In the genomic region with DNA sequence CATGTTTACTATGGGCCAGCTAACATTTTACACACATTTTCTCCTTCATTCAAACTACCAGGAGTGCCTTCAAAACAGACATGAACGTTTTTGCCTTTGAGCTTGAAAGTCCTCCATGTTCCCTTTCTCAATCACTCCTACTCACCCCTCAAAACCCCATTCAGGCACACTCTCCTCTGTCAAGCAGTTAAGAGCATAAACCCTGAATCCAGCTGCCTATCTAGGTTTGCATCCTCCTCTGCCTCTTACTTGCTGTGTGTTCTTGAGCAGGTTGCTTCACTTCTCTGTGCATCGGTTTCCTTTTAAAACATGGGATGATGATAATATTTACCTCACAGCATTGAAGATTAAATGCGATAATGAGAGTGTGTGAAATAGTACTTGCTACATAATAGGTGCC, we compare ENCODE assay signal across 30 cellular contexts.
"Had no signal": no experiment of that assay in that cellular context is flagged by ENCODE, and none has a peak within 500 bp of the region (broad histone marks: within the 10 kb centered on the region; RNA-seq: fewer than 3 reads in every experiment).

No MANE protein-coding gene starts in this region.

- H2AFZ ChIP-seq: neural progenitor cell, parathyroid adenoma had no signal

- H3K4me1 Mint-ChIP-seq: naive B cell; naive thymus-derived CD8-positive, alpha-beta T cell; stimulated activated memory B cell treated with anti-CD40 and anti-IgM and Interleukin-4, amounts not matched to agents 10 μg/mL and 1 μg/mL and 100 μg/mL, for 72 hours had no signal

- H3K9me3 Mint-ChIP-seq: neural progenitor cell; stimulated activated naive CD8-positive, alpha-beta T cell treated with anti-CD3 and anti-CD28 coated beads, Interleukin-15, Interleukin-2, amounts not matched to agents 100 ng/mL and 50 ng/mL, for 24 hours; type B pancreatic cell had no signal

- H3K9ac ChIP-seq: neural progenitor cell, parathyroid adenoma had no signal

- H3K36me3 Mint-ChIP-seq: natural killer cell treated with Interleukin-12 subunit alpha and Interleukin-12 subunit beta and Interleukin-15 and Interleukin-18, amount 100 ng/mL, for 72 hours; neural progenitor cell; stimulated activated memory B cell treated with anti-CD40 and anti-IgM and Interleukin-4, amounts not matched to agents 10 μg/mL and 1 μg/mL and 100 μg/mL, for 72 hours; type B pancreatic cell had no signal

- H3K9me3 ChIP-seq: ovary, psoas muscle, spleen, stomach, thoracic aorta, thyroid gland, upper lobe of right lung, uterus had no signal

- H3K79me2 ChIP-seq: parathyroid adenoma had no signal

- DNase-seq: naive B cell; naive thymus-derived CD8-positive, alpha-beta T cell; occipital lobe; ovary; posterior cingulate gyrus; psoas muscle; right cardiac atrium; spleen; stimulated activated CD4-positive, alpha-beta T cell treated with anti-CD3 and anti-CD28 coated beads, Interleukin-12 subunit alpha, Interleukin-12 subunit beta, amount 100 ng/mL, for 4 hours; stimulated activated CD4-positive, alpha-beta T cell treated with anti-CD3 and anti-CD28 coated beads, Interleukin-1b, Interleukin-23, amount 100 ng/mL, for 48 hours; stimulated activated CD4-positive, alpha-beta T cell treated with anti-CD3 and anti-CD28 coated beads, Interleukin-4, amount 100 ng/mL, for 1 hour; stimulated activated CD4-positive, alpha-beta T cell treated with anti-CD3 and anti-CD28 coated beads, Interleukin-4, amount 100 ng/mL, for 4 hours; stimulated activated CD8-positive, alpha-beta memory T cell treated with anti-CD3 and anti-CD28 coated beads, Interleukin-4, amount 100 ng/mL, for 48 hours; stimulated activated naive CD4-positive, alpha-beta T cell treated with Interleukin-2 at 50 U/mL for 16 hours; stomach; thyroid gland; upper lobe of right lung; uterus had no signal

- H3K4me3 Mint-ChIP-seq: naive B cell; naive thymus-derived CD8-positive, alpha-beta T cell; natural killer cell treated with Interleukin-12 subunit alpha and Interleukin-12 subunit beta and Interleukin-15 and Interleukin-18, amount 100 ng/mL, for 72 hours; neural progenitor cell; stimulated activated memory B cell treated with anti-CD40 and anti-IgM and Interleukin-4, amounts not matched to agents 10 μg/mL and 1 μg/mL and 100 μg/mL, for 72 hours; stimulated activated naive CD8-positive, alpha-beta T cell treated with anti-CD3 and anti-CD28 coated beads, Interleukin-15, Interleukin-2, amounts not matched to agents 100 ng/mL and 50 ng/mL, for 24 hours; type B pancreatic cell had no signal

- H3K4me1 ChIP-seq: parathyroid adenoma, psoas muscle, spleen, tibial nerve, upper lobe of right lung, uterus had no signal

- H3K4me3 ChIP-seq: neural progenitor cell, ovary, psoas muscle, skin epidermis, smooth muscle cell, spleen, stomach, thoracic aorta, thyroid gland, tibial nerve, upper lobe of right lung, uterus had no signal

- H3K27ac ChIP-seq: neural progenitor cell, ovary, parathyroid adenoma, psoas muscle, skin epidermis, spleen, stomach, thoracic aorta, thyroid gland, tibial nerve, upper lobe of right lung, uterus had no signal

- H3K27me3 Mint-ChIP-seq: stimulated activated naive CD8-positive, alpha-beta T cell treated with anti-CD3 and anti-CD28 coated beads, Interleukin-15, Interleukin-2, amounts not matched to agents 100 ng/mL and 50 ng/mL, for 24 hours had no signal

- H3K4me2 ChIP-seq: neural progenitor cell, smooth muscle cell had no signal

- H3K27me3 ChIP-seq: neural progenitor cell, ovary, stomach, thyroid gland, tibial nerve, upper lobe of right lung, uterus had no signal

- H3K36me3 ChIP-seq: neural progenitor cell, ovary, spleen, stomach, thoracic aorta, thyroid gland, tibial nerve, upper lobe of right lung, uterus had no signal

- ATAC-seq: naive thymus-derived CD8-positive, alpha-beta T cell; natural killer cell treated with Interleukin-12 subunit alpha and Interleukin-12 subunit beta and Interleukin-15 and Interleukin-18, amount 100 ng/mL, for 72 hours; psoas muscle; right cardiac atrium; sciatic nerve; stimulated activated memory B cell treated with anti-CD40 and anti-IgM and Interleukin-4, amounts not matched to agents 10 μg/mL and 1 μg/mL and 100 μg/mL, for 72 hours; upper lobe of right lung had no signal

- H3K27ac Mint-ChIP-seq: naive B cell; naive thymus-derived CD8-positive, alpha-beta T cell; natural killer cell treated with Interleukin-12 subunit alpha and Interleukin-12 subunit beta and Interleukin-15 and Interleukin-18, amount 100 ng/mL, for 72 hours; neural progenitor cell; progenitor cell of endocrine pancreas; stimulated activated memory B cell treated with anti-CD40 and anti-IgM and Interleukin-4, amounts not matched to agents 10 μg/mL and 1 μg/mL and 100 μg/mL, for 72 hours; stimulated activated naive CD8-positive, alpha-beta T cell treated with anti-CD3 and anti-CD28 coated beads, Interleukin-15, Interleukin-2, amounts not matched to agents 100 ng/mL and 50 ng/mL, for 24 hours; type B pancreatic cell had no signal
